Comparison of ENCODE assay signal across 19 cellular contexts in genomic region chr13:26474286-26474685, GRCh38.
DNase-seq lines count a peak whose midpoint lies in the region; ATAC-seq, FAIRE-seq and TF ChIP-seq lines count a peak whose summit lies in the region.
"Had no signal": no experiment of that assay in that cellular context is flagged by ENCODE, and none has a peak within 500 bp of the region (broad histone marks: within the 10 kb centered on the region; RNA-seq: fewer than 3 reads in every experiment).

No MANE protein-coding gene starts in this region.

- H3K18ac ChIP-seq in trophoblast cell (ENCODE audit: low read length), result no peak overlapping the region

- H3K27me3 Mint-ChIP-seq in activated CD8-positive, alpha-beta T cell treated with anti-CD3 and anti-CD28 coated beads, Interleukin-2, amount 10 ng/mL, durations not matched to agents 7 days and 5 days (ENCODE audit: low read depth), result no peaks in the 10 kb centered on the region
- peaks cover under 1% of the 10 kb centered on the region for H3K27me3 Mint-ChIP-seq in activated CD8-positive, alpha-beta T cell treated with anti-CD3 and anti-CD28 coated beads for 36 hours
- H3K27me3 Mint-ChIP-seq in WTC11 (ENCODE audit: low read depth), result no peaks in the 10 kb centered on the region

- peak overlapping the region; percentile 77 for H2BK12ac ChIP-seq in trophoblast cell (ENCODE audit: low read length)

- intact Hi-C loops in activated CD8-positive, alpha-beta T cell treated with anti-CD3 and anti-CD28 coated beads for 36 hours (cut with micrococcal nuclease), result no loop called here
- intact Hi-C loops in prostate gland (cut with DNase I), result no loop called here

- no CpG with 5 or more reads among the region's 11 CpGs for WGBS in trophoblast cell (ENCODE audit: extremely low coverage, insufficient coverage, insufficient read length)
- 71% methylated on average over 11 of the region's 11 CpGs for WGBS in prostate gland

- no peaks in the 10 kb centered on the region for H3K4me1 Mint-ChIP-seq in activated CD8-positive, alpha-beta T cell treated with anti-CD3 and anti-CD28 coated beads, Interleukin-2, amount 10 ng/mL, durations not matched to agents 7 days and 5 days (ENCODE audit: low read depth)
- no peaks in the 10 kb centered on the region for H3K4me1 Mint-ChIP-seq in activated CD8-positive, alpha-beta T cell treated with anti-CD3 and anti-CD28 coated beads for 36 hours (ENCODE audit: low read depth)
- peaks cover 41% of the 10 kb centered on the region for H3K4me1 Mint-ChIP-seq in WTC11

- no peak for FAIRE-seq in keratinocyte (lab: Jason Lieb, UNC)

- H3K79me1 ChIP-seq in trophoblast cell (ENCODE audit: low read length), result peaks cover 22% of the 10 kb centered on the region

- H3K4ac ChIP-seq in trophoblast cell (ENCODE audit: low read depth, low read length), result peak overlapping the region; percentile 39

- H3K9me3 Mint-ChIP-seq in activated CD8-positive, alpha-beta T cell treated with anti-CD3 and anti-CD28 coated beads, Interleukin-2, amount 10 ng/mL, durations not matched to agents 7 days and 5 days (ENCODE audit: insufficient read depth), result no peaks in the 10 kb centered on the region
- H3K9me3 Mint-ChIP-seq in activated CD8-positive, alpha-beta T cell treated with anti-CD3 and anti-CD28 coated beads for 36 hours, result no peaks in the 10 kb centered on the region
- no peaks in the 10 kb centered on the region for H3K9me3 Mint-ChIP-seq in WTC11

- H3K9me1 ChIP-seq in keratinocyte (ENCODE audit: control insufficient read depth, extremely low read depth, insufficient read depth, low read length), result no peaks in the 10 kb centered on the region

- no peak for TF ChIP-seq CTCF in activated CD8-positive, alpha-beta T cell treated with anti-CD3 and anti-CD28 coated beads for 36 hours (IDR thresholded peaks at IDR 0.05)
- TF ChIP-seq CTCF in WTC11 (IDR thresholded peaks at IDR 0.05) (no peak), keratinocyte (optimal IDR thresholded peaks at IDR 0.05 in 1 of 3, IDR thresholded peaks at IDR 0.05 in 1 of 3, conservative IDR thresholded peaks at IDR 0.05 in 1 of 3; ENCODE audit: extremely low read depth in 1 of 3, insufficient read depth in 2 of 3, low read length in 3 of 3) (no peak), prostate gland (IDR thresholded peaks at IDR 0.05) (no peak)

- H3K23ac ChIP-seq in trophoblast cell (ENCODE audit: low read length), result no peak overlapping the region

- H3K9ac ChIP-seq in keratinocyte (ENCODE audit: control insufficient read depth, extremely low read depth, insufficient read depth, low read length) (no peak overlapping the region), trophoblast cell (ENCODE audit: low read length) (no peak overlapping the region)
- H3K9ac ChIP-seq: GM23248 had no signal

- CTCF ChIA-PET in activated CD8-positive, alpha-beta T cell treated with anti-CD3 and anti-CD28 coated beads, Interleukin-2, amount 10 ng/mL, durations not matched to agents 7 days and 5 days (lab: Charles Lee), result interaction anchor here (0.7 to 1.6 kb wide), 2 partner anchors 8 to 29 kb away, joined by 3 to 5 read pairs; no protein-coding TSS in a partner anchor
- CTCF ChIA-PET in activated CD8-positive, alpha-beta T cell treated with anti-CD3 and anti-CD28 coated beads for 36 hours (lab: Charles Lee), result interaction anchor here (1.6 kb wide), 1 partner anchor 21 kb away, joined by 3 read pairs; no protein-coding TSS in a partner anchor
- CTCF ChIA-PET in WTC11 (lab: Charles Lee), result interaction anchor here (0.8 to 4.3 kb wide), 8 partner anchors 8 to 289 kb away, joined by 3 to 37 read pairs (median 6); no protein-coding TSS in a partner anchor

- peak overlapping the region; percentile 6 for H2AK5ac ChIP-seq in trophoblast cell (ENCODE audit: low read length)

- no peak overlapping the region for H4K8ac ChIP-seq in trophoblast cell (ENCODE audit: low read depth, low read length)

- H3K36me3 ChIP-seq in keratinocyte (ENCODE audit: control insufficient read depth in 2 of 2, extremely low read depth in 1 of 2, insufficient read depth in 2 of 2, low read length in 2 of 2) (no peaks in the 10 kb centered on the region), trophoblast cell (ENCODE audit: control insufficient read depth in 1 of 2, insufficient read depth in 2 of 2, low read length in 2 of 2) (no peaks in the 10 kb centered on the region), prostate gland (no peaks in the 10 kb centered on the region)
- H3K36me3 ChIP-seq: Peyer's patch had no signal

- no peak overlapping the region for H3K4me3 Mint-ChIP-seq in activated CD8-positive, alpha-beta T cell treated with anti-CD3 and anti-CD28 coated beads, Interleukin-2, amount 10 ng/mL, durations not matched to agents 7 days and 5 days
- no peak overlapping the region for H3K4me3 Mint-ChIP-seq in activated CD8-positive, alpha-beta T cell treated with anti-CD3 and anti-CD28 coated beads for 36 hours
- peak overlapping the region; percentile 3; the same call in 1 of the 2 replicates for H3K4me3 Mint-ChIP-seq in WTC11
- H3K4me3 Mint-ChIP-seq: CD14-positive monocyte had no signal

- TF ChIP-seq POLR2A in prostate gland (IDR thresholded peaks at IDR 0.05), result no peak

- H3K14ac ChIP-seq in trophoblast cell (ENCODE audit: low read length), result peak overlapping the region; percentile 2

- H4K12ac ChIP-seq in trophoblast cell (ENCODE audit: low read depth, low read length), result no peak overlapping the region

- peaks cover 6% of the 10 kb centered on the region for H3K4me1 ChIP-seq in keratinocyte (ENCODE audit: control insufficient read depth, extremely low read depth, insufficient read depth, low read length)
- peaks cover 13 to 20% of the 10 kb centered on the region in 2 experiments for H3K4me1 ChIP-seq in trophoblast cell (ENCODE audit: control insufficient read depth in 1 of 2, insufficient read depth in 2 of 2, low read length in 2 of 2)
- H3K4me1 ChIP-seq in prostate gland (replicated peaks), result no peaks in the 10 kb centered on the region

- peak; percentile 8 for DNase-seq in activated CD8-positive, alpha-beta T cell treated with anti-CD3 and anti-CD28 coated beads, Interleukin-2, amount 10 ng/mL, durations not matched to agents 7 days and 5 days
- no peak for DNase-seq in activated CD8-positive, alpha-beta T cell treated with anti-CD3 and anti-CD28 coated beads for 36 hours
- DNase-seq in WTC11 (ENCODE audit: low spot score), result no peak
- no peak for DNase-seq in keratinocyte (ENCODE audit: low read depth, low spot score)
- peak in 1 of 2 donors; percentile 34 for DNase-seq in trophoblast cell
- DNase-seq in prostate gland (ENCODE audit: low spot score), result no peak
- no peak for DNase-seq in NCI-H82 treated with DMSO at 0.1 percent for 48 hours (lab: John Stamatoyannopoulos, UW; ENCODE audit: unreplicated experiment)
- DNase-seq: DMS153; GF-D8; Kasumi-1; MM.1S; NCI-H2171 treated with DMSO at 0.1 percent for 48 hours; NCI-H446; NK-92 treated with Interleukin-12 subunit alpha and Interleukin-12 subunit beta, amount 100 ng/mL, for 24 hours had no signal

- dilution Hi-C loops in keratinocyte (cut with MboI; ENCODE audit: extremely low pct_ligation_motif_present, low sequenced_read_pairs), result no loop called here

- H3K27ac ChIP-seq in keratinocyte (ENCODE audit: control insufficient read depth, insufficient read depth, low read length) (no peak overlapping the region), trophoblast cell (ENCODE audit: low read depth, low read length) (no peak overlapping the region), prostate gland (no peak overlapping the region)
- H3K27ac ChIP-seq: 22Rv1, GM23248, Peyer's patch had no signal

- POLR2A ChIA-PET in activated CD8-positive, alpha-beta T cell treated with anti-CD3 and anti-CD28 coated beads, Interleukin-2, amount 10 ng/mL, durations not matched to agents 7 days and 5 days (lab: Charles Lee), result no interaction called here
- POLR2A ChIA-PET in activated CD8-positive, alpha-beta T cell treated with anti-CD3 and anti-CD28 coated beads for 36 hours (lab: Charles Lee), result no interaction called here
- POLR2A ChIA-PET in WTC11 (lab: Charles Lee), result no interaction called here

- H3K4me2 ChIP-seq in keratinocyte (ENCODE audit: control insufficient read depth, extremely low read depth, insufficient read depth, low read depth, low read length) (no peak overlapping the region), trophoblast cell (ENCODE audit: low read length) (no peak overlapping the region)

- no peak overlapping the region for H3K27ac Mint-ChIP-seq in activated CD8-positive, alpha-beta T cell treated with anti-CD3 and anti-CD28 coated beads, Interleukin-2, amount 10 ng/mL, durations not matched to agents 7 days and 5 days
- no peak overlapping the region for H3K27ac Mint-ChIP-seq in activated CD8-positive, alpha-beta T cell treated with anti-CD3 and anti-CD28 coated beads for 36 hours
- peak overlapping the region; percentile 65; the same call in 1 of the 2 replicates for H3K27ac Mint-ChIP-seq in WTC11
- H3K27ac Mint-ChIP-seq: CD14-positive monocyte had no signal

- H3K9me3 ChIP-seq in keratinocyte (ENCODE audit: control insufficient read depth, low read depth, low read length) (no peaks in the 10 kb centered on the region), trophoblast cell (ENCODE audit: insufficient read depth, low read depth, low read length) (peaks cover 2% of the 10 kb centered on the region), prostate gland (no peaks in the 10 kb centered on the region)
- H3K9me3 ChIP-seq: Peyer's patch had no signal

- H4K20me1 ChIP-seq in keratinocyte (ENCODE audit: control insufficient read depth, extremely low read depth, insufficient read depth, low read length), result no peaks in the 10 kb centered on the region

- peak overlapping the region; percentile 23 for H2AFZ ChIP-seq in keratinocyte (ENCODE audit: control insufficient read depth, low read length)
- no peak overlapping the region for H2AFZ ChIP-seq in trophoblast cell (ENCODE audit: insufficient read depth, low read length, poor library complexity)
- H2AFZ ChIP-seq: GM23248 had no signal

- H4K91ac ChIP-seq in trophoblast cell (ENCODE audit: low read depth, low read length), result peak overlapping the region; percentile 37

- H3K27me3 ChIP-seq in keratinocyte (ENCODE audit: control insufficient read depth, extremely low read depth, insufficient read depth, low read length), result no peaks in the 10 kb centered on the region
- no peaks in the 10 kb centered on the region for H3K27me3 ChIP-seq in trophoblast cell (ENCODE audit: insufficient read depth, low read length)
- H3K27me3 ChIP-seq in prostate gland (replicated peaks; ENCODE audit: insufficient read depth), result no peaks in the 10 kb centered on the region
- H3K27me3 ChIP-seq: Peyer's patch had no signal

- H2BK5ac ChIP-seq in trophoblast cell (ENCODE audit: low read depth, low read length, poor library complexity), result no peak overlapping the region

- no peak for ATAC-seq in activated CD8-positive, alpha-beta T cell treated with anti-CD3 and anti-CD28 coated beads, Interleukin-2, amount 10 ng/mL, durations not matched to agents 7 days and 5 days
- ATAC-seq in activated CD8-positive, alpha-beta T cell treated with anti-CD3 and anti-CD28 coated beads for 36 hours, result no peak
- ATAC-seq in WTC11 (no peak), GM18909 (IDR thresholded peaks at IDR 0.05; ENCODE audit: poor library complexity, unreplicated experiment) (no peak)

- H3K4me3 ChIP-seq in keratinocyte (ENCODE audit: control insufficient read depth in 2 of 3, extremely low read depth in 1 of 3, insufficient read depth in 2 of 3, low read depth in 1 of 3, low read length in 3 of 3) (no peak overlapping the region), trophoblast cell (ENCODE audit: low read depth, low read length) (no peak overlapping the region), prostate gland (no peak overlapping the region)
- H3K4me3 ChIP-seq: GM23248, Peyer's patch had no signal

- no peaks in the 10 kb centered on the region for H3K36me3 Mint-ChIP-seq in activated CD8-positive, alpha-beta T cell treated with anti-CD3 and anti-CD28 coated beads, Interleukin-2, amount 10 ng/mL, durations not matched to agents 7 days and 5 days (ENCODE audit: low read depth)
- no peaks in the 10 kb centered on the region for H3K36me3 Mint-ChIP-seq in activated CD8-positive, alpha-beta T cell treated with anti-CD3 and anti-CD28 coated beads for 36 hours (ENCODE audit: low read depth)
- no peaks in the 10 kb centered on the region for H3K36me3 Mint-ChIP-seq in WTC11
- H3K36me3 Mint-ChIP-seq: CD14-positive monocyte had no signal

- H3K79me2 ChIP-seq in keratinocyte (ENCODE audit: control insufficient read depth, insufficient read depth, low read length) (no peaks in the 10 kb centered on the region), trophoblast cell (ENCODE audit: control insufficient read depth, insufficient read depth, low read length, poor library complexity) (peaks cover 7% of the 10 kb centered on the region)

- H2BK120ac ChIP-seq in trophoblast cell (ENCODE audit: insufficient read depth, low read length, poor library complexity), result peak overlapping the region; percentile 4
